ENCODE assay signal across 8 cellular contexts in genomic region chr1:101237229-101237837, GRCh38. TPM values are rescaled to one million over a fixed set of nuclear protein-coding genes. Genes with fewer than 3 reads are reported as not detected.
DNase-seq lines count a peak whose midpoint lies in the region; ATAC-seq and TF ChIP-seq lines count a peak whose summit lies in the region.

No MANE protein-coding gene starts in this region.

- peak overlapping the region; percentile 36 to 51 for H3K9ac ChIP-seq in mucosa of rectum (ENCODE audit: low read depth in 1 of 2, low read length in 2 of 2)

- intact Hi-C loops in A673 (cut with micrococcal nuclease; ENCODE audit: unreplicated experiment) (loop anchor here (2.0 to 10.0 kb wide), 3 partner anchors 210 to 317 kb away; partner anchors contain the start of gene DPH5), dorsolateral prefrontal cortex (cut with DNase I) (loop anchor here (5.0 kb wide), 4 partner anchors 50 to 315 kb away; partner anchors contain the start of gene DPH5 (in 1 of the 2))

- H3K4me3 ChIP-seq in A673 (ENCODE audit: low read depth, low read length, poor library complexity, severe bottlenecking) = peak overlapping the region; percentile 54
- H3K4me3 ChIP-seq in dorsolateral prefrontal cortex = peak overlapping the region; percentile 38 to 95 (median 65)
- H3K4me3 ChIP-seq in mucosa of rectum (ENCODE audit: low read length in 2 of 2) = peak overlapping the region; percentile 48 to 65

- CTCF ChIA-PET in A673 (lab: Charles Lee) = interaction anchor here (0.5 kb wide), 1 partner anchor 1307 kb away, joined by 3 read pairs; no protein-coding TSS in a partner anchor
- CTCF ChIA-PET in GM10248 (lab: Yijun Ruan, JAX) = interaction anchor here (0.7 to 5.2 kb wide), 10 partner anchors 12 to 220 kb away, joined by 3 to 90 read pairs (median 9); partner anchors contain the start of gene DPH5

- DNase-seq in A673 (ENCODE audit: low spot score) (peak; percentile 46), GM10248 (ENCODE audit: extremely low spot score) (peak; percentile 24), dorsolateral prefrontal cortex (no peak), hippocampal formation (lab: John Stamatoyannopoulos, UW) (no peak)

- no peak; the same call in 1 of the 2 replicates for TF ChIP-seq CTCF in A673 (conservative IDR thresholded peaks at IDR 0.05; ENCODE audit: low read depth, low read length)
- no peak for TF ChIP-seq CTCF in GM10248 (IDR thresholded peaks at IDR 0.05; ENCODE audit: control extremely low read depth, extremely low read depth, low read depth, missing control alignments)
- TF ChIP-seq CTCF in dorsolateral prefrontal cortex (IDR thresholded peaks at IDR 0.05 in 54 of 56, conservative IDR thresholded peaks at IDR 0.05 in 2 of 56; ENCODE audit: low read depth in 1 of 56, partially characterized antibody in 56 of 56) = no peak

- POLR2A ChIA-PET in A673 (lab: Charles Lee; ENCODE audit: low non-redundant PET) = no interaction called here
- POLR2A ChIA-PET in GM10248 (lab: Yijun Ruan, JAX) = no interaction called here

- H3K27ac ChIP-seq in A673 (ENCODE audit: low read depth, low read length, poor library complexity, severe bottlenecking) = no peak overlapping the region
- peak overlapping the region in 52 of 59 donors; percentile 11 to 91 (median 78) for H3K27ac ChIP-seq in dorsolateral prefrontal cortex
- H3K27ac ChIP-seq in mucosa of rectum (ENCODE audit: low read depth in 2 of 2, low read length in 2 of 2) = peak overlapping the region; percentile 38 to 52

- peak overlapping the region; percentile 94 for H3K27ac Mint-ChIP-seq in T-helper 1 cell treated with Interleukin-12 subunit alpha and Interleukin-12 subunit beta and Interleukin-4 antibody, amounts not matched to agents 30 μg/mL and 1 μg/mL, for 36 hours

- H3K4me1 Mint-ChIP-seq in T-helper 1 cell treated with Interleukin-12 subunit alpha and Interleukin-12 subunit beta and Interleukin-4 antibody, amounts not matched to agents 30 μg/mL and 1 μg/mL, for 36 hours (ENCODE audit: low read depth) = peaks cover 43% of the 10 kb centered on the region

- no peaks in the 10 kb centered on the region for H3K27me3 Mint-ChIP-seq in T-helper 1 cell treated with Interleukin-12 subunit alpha and Interleukin-12 subunit beta and Interleukin-4 antibody, amounts not matched to agents 30 μg/mL and 1 μg/mL, for 36 hours (ENCODE audit: low read depth)

- H3K4me1 ChIP-seq in A673 (ENCODE audit: insufficient read depth, low read length, poor library complexity, severe bottlenecking) = peaks cover 12% of the 10 kb centered on the region
- H3K4me1 ChIP-seq in mucosa of rectum (ENCODE audit: control insufficient read depth in 2 of 2, insufficient read depth in 2 of 2, low read length in 2 of 2) = peaks cover 5 to 16% of the 10 kb centered on the region in 2 donors

- H3K4me3 Mint-ChIP-seq in T-helper 1 cell treated with Interleukin-12 subunit alpha and Interleukin-12 subunit beta and Interleukin-4 antibody, amounts not matched to agents 30 μg/mL and 1 μg/mL, for 36 hours = peak overlapping the region; percentile 98

- no peaks in the 10 kb centered on the region for H3K9me3 Mint-ChIP-seq in T-helper 1 cell treated with Interleukin-12 subunit alpha and Interleukin-12 subunit beta and Interleukin-4 antibody, amounts not matched to agents 30 μg/mL and 1 μg/mL, for 36 hours

- no peaks in the 10 kb centered on the region for H3K9me3 ChIP-seq in A673 (ENCODE audit: low read depth, low read length, poor library complexity, severe bottlenecking)
- no peaks in the 10 kb centered on the region for H3K9me3 ChIP-seq in mucosa of rectum (ENCODE audit: control insufficient read depth in 2 of 2, low read length in 2 of 2)

- ATAC-seq in HG03442 (IDR thresholded peaks at IDR 0.05; ENCODE audit: unreplicated experiment) = no peak
- no peak for ATAC-seq in HG02981 (IDR thresholded peaks at IDR 0.05; ENCODE audit: unreplicated experiment)

- H3K36me3 ChIP-seq in A673 (ENCODE audit: insufficient read depth, low read length, poor library complexity, severe bottlenecking) (no peaks in the 10 kb centered on the region), mucosa of rectum (ENCODE audit: control insufficient read depth in 2 of 2, insufficient read depth in 2 of 2, low read length in 2 of 2) (no peaks in the 10 kb centered on the region)

- BruUV-seq in A673 (replicated peaks; lab: Mats Ljungman, UMichigan) = no TSS peak

- H3K27me3 ChIP-seq in A673 (replicated peaks; ENCODE audit: insufficient read depth, low read depth, low read length, poor library complexity) = no peaks in the 10 kb centered on the region
- peaks cover 0 to 29% (median 0%) of the 10 kb centered on the region in 45 donors for H3K27me3 ChIP-seq in dorsolateral prefrontal cortex
- H3K27me3 ChIP-seq in mucosa of rectum (ENCODE audit: control insufficient read depth in 2 of 2, insufficient read depth in 2 of 2, low read length in 2 of 2) = peaks cover 22 to 23% of the 10 kb centered on the region in 2 donors

- peaks cover 46% of the 10 kb centered on the region for H3K36me3 Mint-ChIP-seq in T-helper 1 cell treated with Interleukin-12 subunit alpha and Interleukin-12 subunit beta and Interleukin-4 antibody, amounts not matched to agents 30 μg/mL and 1 μg/mL, for 36 hours (ENCODE audit: low read depth)

RNA-seq across cellular contexts. Expression of gene S1PR1, which starts 0.5 kb away (rescaled TPM):
- total RNA-seq in A673 (2021) (0.85 and 1.1 TPM in 2 replicates), dorsolateral prefrontal cortex (100 to 1,000 TPM in 3 of 120 experiments, 10 to 100 TPM in 117; 24.3 to 131 (median 50.3) TPM)

Comparison
In these comparisons a context has a peak if more than half of its experiments do, and no peak if none do; other contexts are left out.
1. DNase-seq: peak in A673 (single experiment) and GM10248 (single experiment); none in dorsolateral prefrontal cortex (0 of 10) and hippocampal formation (0 of 2).
2. RNA of gene S1PR1, which starts 0.5 kb away (total RNA-seq): 24.3 to 131 TPM in dorsolateral prefrontal cortex; 0.85 to 1.1 TPM in A673; every median in the first group is over 10 times any median in the second.
3. Peak in every context shown above with its lines, with median percentiles within 50 percentile points of each other: H3K4me3 ChIP-seq.